Comparison of ENCODE assay signal across 1 cellular context in genomic region chr10:103678104-103678526, GRCh38.
TF ChIP-seq lines count a peak whose summit lies in the region.

No MANE protein-coding gene starts in this region.

TF ChIP-seq in GM12878, 131 proteins besides CTCF, POLR2A, EP300 and RAD21 (continued from another document and continues in another):
- TF ChIP-seq MAX (IDR thresholded peaks at IDR 0.05; ENCODE audit: low read depth, low read length): peak; percentile 65
- TF ChIP-seq RB1 (IDR thresholded peaks at IDR 0.05; ENCODE audit: borderline replicate concordance): no peak
- peak; percentile 56 for TF ChIP-seq NRF1 (conservative IDR thresholded peaks at IDR 0.05; ENCODE audit: low read depth, low read length)
- 0 out of 2 replicates have a peak, but pooled peaks have one; percentile 16 for TF ChIP-seq NBN (IDR thresholded peaks at IDR 0.05)
- TF ChIP-seq RBBP5 (conservative IDR thresholded peaks at IDR 0.05): no peak
- TF ChIP-seq USF2 (IDR thresholded peaks at IDR 0.05; ENCODE audit: borderline replicate concordance, low read depth, low read length): peak; percentile 81
- TF ChIP-seq SRF (IDR thresholded peaks at IDR 0.05; ENCODE audit: low read depth in 2 of 2, low read length in 2 of 2): no peak
- TF ChIP-seq FOS (IDR thresholded peaks at IDR 0.05; ENCODE audit: borderline replicate concordance, extremely low read depth, insufficient read length): no peak
- TF ChIP-seq ZNF274 (IDR thresholded peaks at IDR 0.05; ENCODE audit: insufficient read depth, insufficient read length): no peak
- no peak for TF ChIP-seq E4F1 (IDR thresholded peaks at IDR 0.05; ENCODE audit: borderline replicate concordance, partially characterized antibody)
- TF ChIP-seq, protein P1, sequence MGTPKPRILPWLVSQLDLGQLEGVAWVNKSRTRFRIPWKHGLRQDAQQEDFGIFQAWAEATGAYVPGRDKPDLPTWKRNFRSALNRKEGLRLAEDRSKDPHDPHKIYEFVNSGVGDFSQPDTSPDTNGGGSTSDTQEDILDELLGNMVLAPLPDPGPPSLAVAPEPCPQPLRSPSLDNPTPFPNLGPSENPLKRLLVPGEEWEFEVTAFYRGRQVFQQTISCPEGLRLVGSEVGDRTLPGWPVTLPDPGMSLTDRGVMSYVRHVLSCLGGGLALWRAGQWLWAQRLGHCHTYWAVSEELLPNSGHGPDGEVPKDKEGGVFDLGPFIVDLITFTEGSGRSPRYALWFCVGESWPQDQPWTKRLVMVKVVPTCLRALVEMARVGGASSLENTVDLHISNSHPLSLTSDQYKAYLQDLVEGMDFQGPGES (IDR thresholded peaks at IDR 0.05): no peak
- TF ChIP-seq PML (IDR thresholded peaks at IDR 0.05; ENCODE audit: low read length): no peak
- no peak for TF ChIP-seq NR2F1 (conservative IDR thresholded peaks at IDR 0.05)
- TF ChIP-seq EED (IDR thresholded peaks at IDR 0.05; ENCODE audit: low read depth): no peak
- TF ChIP-seq SKIL (IDR thresholded peaks at IDR 0.05; ENCODE audit: low read depth, poor library complexity, severe bottlenecking): no peak
- no peak for TF ChIP-seq NFIC (IDR thresholded peaks at IDR 0.05; ENCODE audit: low read depth, low read length)
- peak; percentile 98 for TF ChIP-seq BHLHE40 (IDR thresholded peaks at IDR 0.05; ENCODE audit: borderline replicate concordance in 1 of 2, low read depth in 2 of 2, low read length in 1 of 2)
- TF ChIP-seq, protein P2, sequence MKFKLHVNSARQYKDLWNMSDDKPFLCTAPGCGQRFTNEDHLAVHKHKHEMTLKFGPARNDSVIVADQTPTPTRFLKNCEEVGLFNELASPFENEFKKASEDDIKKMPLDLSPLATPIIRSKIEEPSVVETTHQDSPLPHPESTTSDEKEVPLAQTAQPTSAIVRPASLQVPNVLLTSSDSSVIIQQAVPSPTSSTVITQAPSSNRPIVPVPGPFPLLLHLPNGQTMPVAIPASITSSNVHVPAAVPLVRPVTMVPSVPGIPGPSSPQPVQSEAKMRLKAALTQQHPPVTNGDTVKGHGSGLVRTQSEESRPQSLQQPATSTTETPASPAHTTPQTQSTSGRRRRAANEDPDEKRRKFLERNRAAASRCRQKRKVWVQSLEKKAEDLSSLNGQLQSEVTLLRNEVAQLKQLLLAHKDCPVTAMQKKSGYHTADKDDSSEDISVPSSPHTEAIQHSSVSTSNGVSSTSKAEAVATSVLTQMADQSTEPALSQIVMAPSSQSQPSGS (IDR thresholded peaks at IDR 0.05; ENCODE audit: low read length): no peak
- TF ChIP-seq, protein P3, sequence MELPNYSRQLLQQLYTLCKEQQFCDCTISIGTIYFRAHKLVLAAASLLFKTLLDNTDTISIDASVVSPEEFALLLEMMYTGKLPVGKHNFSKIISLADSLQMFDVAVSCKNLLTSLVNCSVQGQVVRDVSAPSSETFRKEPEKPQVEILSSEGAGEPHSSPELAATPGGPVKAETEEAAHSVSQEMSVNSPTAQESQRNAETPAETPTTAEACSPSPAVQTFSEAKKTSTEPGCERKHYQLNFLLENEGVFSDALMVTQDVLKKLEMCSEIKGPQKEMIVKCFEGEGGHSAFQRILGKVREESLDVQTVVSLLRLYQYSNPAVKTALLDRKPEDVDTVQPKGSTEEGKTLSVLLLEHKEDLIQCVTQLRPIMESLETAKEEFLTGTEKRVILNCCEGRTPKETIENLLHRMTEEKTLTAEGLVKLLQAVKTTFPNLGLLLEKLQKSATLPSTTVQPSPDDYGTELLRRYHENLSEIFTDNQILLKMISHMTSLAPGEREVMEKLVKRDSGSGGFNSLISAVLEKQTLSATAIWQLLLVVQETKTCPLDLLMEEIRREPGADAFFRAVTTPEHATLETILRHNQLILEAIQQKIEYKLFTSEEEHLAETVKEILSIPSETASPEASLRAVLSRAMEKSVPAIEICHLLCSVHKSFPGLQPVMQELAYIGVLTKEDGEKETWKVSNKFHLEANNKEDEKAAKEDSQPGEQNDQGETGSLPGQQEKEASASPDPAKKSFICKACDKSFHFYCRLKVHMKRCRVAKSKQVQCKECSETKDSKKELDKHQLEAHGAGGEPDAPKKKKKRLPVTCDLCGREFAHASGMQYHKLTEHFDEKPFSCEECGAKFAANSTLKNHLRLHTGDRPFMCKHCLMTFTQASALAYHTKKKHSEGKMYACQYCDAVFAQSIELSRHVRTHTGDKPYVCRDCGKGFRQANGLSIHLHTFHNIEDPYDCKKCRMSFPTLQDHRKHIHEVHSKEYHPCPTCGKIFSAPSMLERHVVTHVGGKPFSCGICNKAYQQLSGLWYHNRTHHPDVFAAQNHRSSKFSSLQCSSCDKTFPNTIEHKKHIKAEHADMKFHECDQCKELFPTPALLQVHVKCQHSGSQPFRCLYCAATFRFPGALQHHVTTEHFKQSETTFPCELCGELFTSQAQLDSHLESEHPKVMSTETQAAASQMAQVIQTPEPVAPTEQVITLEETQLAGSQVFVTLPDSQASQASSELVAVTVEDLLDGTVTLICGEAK (IDR thresholded peaks at IDR 0.05; ENCODE audit: borderline replicate concordance): no peak
- peak; percentile 60 for TF ChIP-seq MEF2B (IDR thresholded peaks at IDR 0.05; ENCODE audit: partially characterized antibody, poor library complexity, severe bottlenecking)
- TF ChIP-seq PBX3 (IDR thresholded peaks at IDR 0.05; ENCODE audit: insufficient replicate concordance, low read depth, low read length): no peak
- TF ChIP-seq SMAD1 (IDR thresholded peaks at IDR 0.05; ENCODE audit: low read depth, partially characterized antibody): no peak
- TF ChIP-seq, protein P4, sequence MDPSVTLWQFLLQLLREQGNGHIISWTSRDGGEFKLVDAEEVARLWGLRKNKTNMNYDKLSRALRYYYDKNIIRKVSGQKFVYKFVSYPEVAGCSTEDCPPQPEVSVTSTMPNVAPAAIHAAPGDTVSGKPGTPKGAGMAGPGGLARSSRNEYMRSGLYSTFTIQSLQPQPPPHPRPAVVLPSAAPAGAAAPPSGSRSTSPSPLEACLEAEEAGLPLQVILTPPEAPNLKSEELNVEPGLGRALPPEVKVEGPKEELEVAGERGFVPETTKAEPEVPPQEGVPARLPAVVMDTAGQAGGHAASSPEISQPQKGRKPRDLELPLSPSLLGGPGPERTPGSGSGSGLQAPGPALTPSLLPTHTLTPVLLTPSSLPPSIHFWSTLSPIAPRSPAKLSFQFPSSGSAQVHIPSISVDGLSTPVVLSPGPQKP (IDR thresholded peaks at IDR 0.05; ENCODE audit: low read depth, low read length): peak; percentile 18; the same call in 1 of the 2 replicates
- TF ChIP-seq RUNX3 (IDR thresholded peaks at IDR 0.05; ENCODE audit: low read length): peak; percentile 26
- TF ChIP-seq HDGF (IDR thresholded peaks at IDR 0.05): peak; percentile 40; the same call in 1 of the 2 replicates
- TF ChIP-seq ETV6 (conservative IDR thresholded peaks at IDR 0.05 in 1 of 2, IDR thresholded peaks at IDR 0.05 in 1 of 2; ENCODE audit: borderline replicate concordance in 1 of 2, low read depth in 1 of 2): no peak
- TF ChIP-seq, protein P5, sequence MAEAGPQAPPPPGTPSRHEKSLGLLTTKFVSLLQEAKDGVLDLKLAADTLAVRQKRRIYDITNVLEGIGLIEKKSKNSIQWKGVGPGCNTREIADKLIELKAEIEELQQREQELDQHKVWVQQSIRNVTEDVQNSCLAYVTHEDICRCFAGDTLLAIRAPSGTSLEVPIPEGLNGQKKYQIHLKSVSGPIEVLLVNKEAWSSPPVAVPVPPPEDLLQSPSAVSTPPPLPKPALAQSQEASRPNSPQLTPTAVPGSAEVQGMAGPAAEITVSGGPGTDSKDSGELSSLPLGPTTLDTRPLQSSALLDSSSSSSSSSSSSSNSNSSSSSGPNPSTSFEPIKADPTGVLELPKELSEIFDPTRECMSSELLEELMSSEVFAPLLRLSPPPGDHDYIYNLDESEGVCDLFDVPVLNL (IDR thresholded peaks at IDR 0.05; ENCODE audit: low read depth, low read length): no peak
- no peak for TF ChIP-seq ASH2L (IDR thresholded peaks at IDR 0.05; ENCODE audit: borderline replicate concordance, low read depth)
- peak; percentile 39 to 56; a peak in 3 of 4 replicates for TF ChIP-seq IKZF2 (IDR thresholded peaks at IDR 0.05)
- TF ChIP-seq PRDM15 (CRISPR knock-in tag; IDR thresholded peaks at IDR 0.05): no peak
- no peak for TF ChIP-seq ESRRA (IDR thresholded peaks at IDR 0.05; ENCODE audit: low read length)
- no peak for TF ChIP-seq NR2C1 (IDR thresholded peaks at IDR 0.05)
- TF ChIP-seq RELA (IDR thresholded peaks at IDR 0.05; ENCODE audit: borderline replicate concordance, partially characterized antibody): peak; percentile 95
- TF ChIP-seq ZSCAN29 (IDR thresholded peaks at IDR 0.05): no peak
